Comparison of ENCODE assay signal across 6 cellular contexts in genomic region chr17:41810659-41811548, GRCh38. TPM values are rescaled to one million over a fixed set of nuclear protein-coding genes. Genes with fewer than 3 reads are reported as not detected.
A peak's percentile ranks its signal among the peaks of the same experiment; 100 is the strongest.
DNase-seq lines count a peak whose midpoint lies in the region; ATAC-seq and TF ChIP-seq lines count a peak whose summit lies in the region.

No MANE protein-coding gene starts in this region.

- WGBS in lower leg skin, 2 donors = 26 to 50% methylated on average over 28 to 47 of the region's 58 CpGs

- peaks cover 2% of the 10 kb centered on the region for H3K27me3 Mint-ChIP-seq in activated CD4-positive, alpha-beta memory T cell treated with anti-CD3 and anti-CD28 coated beads for 36 hours

- H3K36me3 Mint-ChIP-seq in activated CD4-positive, alpha-beta memory T cell treated with anti-CD3 and anti-CD28 coated beads for 36 hours = no peaks in the 10 kb centered on the region

- TF ChIP-seq CTCF in GM12864 (IDR thresholded peaks at IDR 0.05; ENCODE audit: low read depth, low read length, missing control alignments) (no peak), lower leg skin (IDR thresholded peaks at IDR 0.05) (no peak)

- peak overlapping the region; percentile 59 for H3K4me3 Mint-ChIP-seq in activated CD4-positive, alpha-beta memory T cell treated with anti-CD3 and anti-CD28 coated beads for 36 hours

- TF ChIP-seq POLR2A in lower leg skin (IDR thresholded peaks at IDR 0.05) = no peak

- in situ Hi-C loops in KBM-7 (cut with MboI; ENCODE audit: low pct_unique_long_range_greater_than_20kb, low sequenced_read_pairs) = no loop called here

- POLR2A ChIA-PET in activated CD4-positive, alpha-beta memory T cell treated with anti-CD3 and anti-CD28 coated beads for 36 hours (lab: Charles Lee) = interaction anchor here (0.7 to 2.0 kb wide), 4 partner anchors 25 to 149 kb away, joined by 3 to 7 read pairs (median 4); partner anchors contain the start of gene EIF1

- no peak for ATAC-seq in HG02884 (IDR thresholded peaks at IDR 0.05; ENCODE audit: unreplicated experiment)
- no peak for ATAC-seq in GM18511 (IDR thresholded peaks at IDR 0.05; ENCODE audit: unreplicated experiment)

- DNase-seq in GM12864 (ENCODE audit: low read depth) (no peak), lower leg skin (ENCODE audit: low spot score in 2 of 2) (no peak), KBM-7 (no peak)
- no peak for DNase-seq in activated CD4-positive, alpha-beta memory T cell treated with anti-CD3 and anti-CD28 coated beads for 36 hours

- CTCF ChIA-PET in activated CD4-positive, alpha-beta memory T cell treated with anti-CD3 and anti-CD28 coated beads for 36 hours (lab: Charles Lee) = interaction anchor here (0.5 to 3.1 kb wide), 17 partner anchors 9 to 371 kb away, joined by 3 to 27 read pairs (median 5); partner anchors contain the start of genes EIF1, JUP, KCNH4 and ODAD4

- no peak overlapping the region for H3K27ac Mint-ChIP-seq in activated CD4-positive, alpha-beta memory T cell treated with anti-CD3 and anti-CD28 coated beads for 36 hours

- no peaks in the 10 kb centered on the region for H3K9me3 Mint-ChIP-seq in activated CD4-positive, alpha-beta memory T cell treated with anti-CD3 and anti-CD28 coated beads for 36 hours

- peaks cover 17% of the 10 kb centered on the region for H3K4me1 Mint-ChIP-seq in activated CD4-positive, alpha-beta memory T cell treated with anti-CD3 and anti-CD28 coated beads for 36 hours (ENCODE audit: low read depth)

- H3K4me3 ChIP-seq in GM12864 (ENCODE audit: low read depth, low read length) (peak overlapping the region; percentile 65), lower leg skin (ENCODE audit: low read depth, poor library complexity, severe bottlenecking) (peak overlapping the region; percentile 52)

- intact Hi-C loops in activated CD4-positive, alpha-beta memory T cell treated with anti-CD3 and anti-CD28 coated beads for 36 hours (cut with micrococcal nuclease) = no loop called here
- intact Hi-C loops in lower leg skin (cut with DNase I; ENCODE audit: low total_unique reads) = no loop called here

RNA-seq across cellular contexts. Expression of gene P3H4, which starts 0.8 kb away (rescaled TPM):
- 1 to 10 TPM; 2.5 to 2.9 TPM for total RNA-seq in activated CD4-positive, alpha-beta memory T cell treated with anti-CD3 and anti-CD28 coated beads for 36 hours
- 10 to 100 TPM; 12.8 to 14.5 (median 13.2) TPM for total RNA-seq in lower leg skin

RNA-seq across cellular contexts. Expression of gene FKBP10, which starts 1.9 kb away (rescaled TPM):
- 1 to 10 TPM in 1 of 2 experiments, under 1 TPM in 1; 0.76 to 1.4 TPM for total RNA-seq in activated CD4-positive, alpha-beta memory T cell treated with anti-CD3 and anti-CD28 coated beads for 36 hours
- total RNA-seq in lower leg skin = 10 to 100 TPM in 1 of 4 donors, 1 to 10 TPM in 3; 4.2 to 25.4 (median 6.8) TPM

RNA-seq across cellular contexts. Expression of gene JUP, which starts 24.4 kb away (rescaled TPM):
- under 1 TPM; 0.12 to 0.29 TPM for total RNA-seq in activated CD4-positive, alpha-beta memory T cell treated with anti-CD3 and anti-CD28 coated beads for 36 hours
- 1,000 to 10,000 TPM; 1,980 to 2,336 (median 2,116) TPM for total RNA-seq in lower leg skin

RNA-seq across cellular contexts. Expression of gene NT5C3B, which starts 25.1 kb away (rescaled TPM):
- 10 to 100 TPM; 29.0 to 29.5 TPM for total RNA-seq in activated CD4-positive, alpha-beta memory T cell treated with anti-CD3 and anti-CD28 coated beads for 36 hours
- 10 to 100 TPM; 17.7 to 35.1 (median 25.9) TPM for total RNA-seq in lower leg skin

RNA-seq across cellular contexts. Expression of gene KLHL10, which starts 26.7 kb away (rescaled TPM):
- total RNA-seq in activated CD4-positive, alpha-beta memory T cell treated with anti-CD3 and anti-CD28 coated beads for 36 hours = under 1 TPM; 0.12 to 0.29 TPM
- not detected for total RNA-seq in lower leg skin

Comparison
In these comparisons a context has a peak if more than half of its experiments do, and no peak if none do; other contexts are left out.
1. RNA of gene JUP, which starts 24.4 kb away (total RNA-seq): 1,980 to 2,336 TPM in lower leg skin; 0.12 to 0.29 TPM in activated CD4-positive, alpha-beta memory T cell treated with anti-CD3 and anti-CD28 coated beads for 36 hours; every median in the first group is over 1,000 times any median in the second.